In the genomic region with DNA sequence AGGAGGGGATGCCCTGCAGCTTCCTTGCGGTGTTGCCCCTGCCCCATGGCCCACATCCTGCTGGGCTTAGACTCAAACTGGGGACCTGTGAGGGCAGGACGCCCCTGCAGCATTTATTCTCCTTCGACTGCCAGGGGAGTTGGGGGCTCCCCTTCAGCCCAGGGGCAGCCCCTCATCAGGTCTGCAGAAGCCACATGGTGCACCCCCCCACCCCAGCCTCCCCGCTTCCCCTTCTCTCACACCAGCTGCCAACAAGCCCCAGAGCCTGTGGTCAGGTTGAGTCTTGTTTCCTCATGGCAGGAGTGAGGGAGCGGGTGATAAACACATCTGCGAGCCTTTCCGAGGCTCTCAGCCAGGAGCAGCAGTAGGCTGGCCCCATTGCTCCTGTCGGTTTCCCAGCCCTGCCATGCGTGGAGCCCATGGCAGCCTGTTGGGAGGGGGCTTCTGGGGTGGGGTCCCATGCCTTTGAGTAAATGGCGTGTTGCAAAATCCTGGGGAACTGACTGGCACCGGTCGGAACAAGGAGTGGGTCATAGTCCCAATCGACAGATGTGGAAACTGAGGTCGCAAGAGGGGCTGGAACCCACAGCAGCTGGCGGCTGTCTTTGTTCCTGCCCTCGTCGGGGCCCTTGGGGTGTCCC, we compare ENCODE assay signal across 24 cellular contexts. TPM values are rescaled to one million over a fixed set of nuclear protein-coding genes. Genes with fewer than 3 reads are reported as not detected.
DNase-seq lines count a peak whose midpoint lies in the region; FAIRE-seq and TF ChIP-seq lines count a peak whose summit lies in the region.
"Had no signal": no experiment of that assay in that cellular context is flagged by ENCODE, and none has a peak within 500 bp of the region (broad histone marks: within the 10 kb centered on the region; RNA-seq: fewer than 3 reads in every experiment).

No MANE protein-coding gene starts in this region.

- no peak for TF ChIP-seq CTCF in PC-9 (conservative IDR thresholded peaks at IDR 0.05)
- TF ChIP-seq CTCF in H1 (IDR thresholded peaks at IDR 0.05; ENCODE audit: control extremely low read depth in 1 of 3, insufficient read depth in 1 of 3, low read depth in 1 of 3, low read length in 3 of 3) = no peak
- TF ChIP-seq CTCF in smooth muscle cell (IDR thresholded peaks at IDR 0.05; ENCODE audit: borderline replicate concordance, insufficient read depth, poor library complexity, severe bottlenecking) = no peak

- no peak overlapping the region for H4K5ac ChIP-seq in H1 (ENCODE audit: insufficient read length, low read depth, low read length)

- H3K4me3 ChIP-seq in PC-9 (no peak overlapping the region), H1 (ENCODE audit: extremely low read depth in 1 of 4, insufficient read depth in 2 of 4, low read depth in 3 of 4, low read length in 4 of 4) (no peak overlapping the region), smooth muscle cell (no peak overlapping the region)
- H3K4me3 ChIP-seq: hepatocyte, left lung, MG63, ovary, thoracic aorta had no signal

- H3K9me3 ChIP-seq in PC-9 (ENCODE audit: insufficient read depth, low read depth) (no peaks in the 10 kb centered on the region), H1 (ENCODE audit: insufficient read depth in 2 of 2, low read depth in 1 of 2, low read length in 1 of 2) (no peaks in the 10 kb centered on the region), smooth muscle cell (replicated peaks; ENCODE audit: low read depth) (no peaks in the 10 kb centered on the region)
- H3K9me3 ChIP-seq: left lung, MG63, ovary, thoracic aorta had no signal

- BruUV-seq in PC-9 (replicated peaks; lab: Mats Ljungman, UMichigan) = no TSS peak

- H2BK15ac ChIP-seq in H1 (ENCODE audit: low read length) = no peak overlapping the region

- peak overlapping the region; percentile 34 for H4K91ac ChIP-seq in H1 (replicated peaks; ENCODE audit: insufficient read length, low read length)

- H3K36me3 ChIP-seq in PC-9 (ENCODE audit: low read depth) (peaks cover 12% of the 10 kb centered on the region; the same call in 1 of the 2 replicates), H1 (ENCODE audit: control insufficient read depth in 2 of 4, insufficient read depth in 4 of 4, low read length in 3 of 4) (no peaks in the 10 kb centered on the region), smooth muscle cell (ENCODE audit: low read depth) (no peaks in the 10 kb centered on the region)
- H3K36me3 ChIP-seq: left lung, MG63, ovary, thoracic aorta had no signal

- H4K20me1 ChIP-seq in PC-9 (ENCODE audit: insufficient read depth) = no peaks in the 10 kb centered on the region
- no peaks in the 10 kb centered on the region for H4K20me1 ChIP-seq in H1 (replicated peaks in 1 of 2; ENCODE audit: control insufficient read depth in 1 of 2, insufficient read depth in 2 of 2, low read length in 2 of 2)
- H4K20me1 ChIP-seq in smooth muscle cell (ENCODE audit: low read depth) = no peaks in the 10 kb centered on the region

- CTCF ChIA-PET in PC-9 (lab: Charles Lee) = no interaction called here
- CTCF ChIA-PET in H1 (lab: Charles Lee; ENCODE audit: partially characterized antibody) = interaction anchor here (0.6 to 0.9 kb wide), 3 partner anchors 33 to 366 kb away, joined by 3 read pairs; no protein-coding TSS in a partner anchor

- no peaks in the 10 kb centered on the region for H3K9me2 ChIP-seq in PC-9 (ENCODE audit: insufficient read depth)

- H3K27me3 ChIP-seq in PC-9 (ENCODE audit: insufficient read depth, low read depth) (no peaks in the 10 kb centered on the region), H1 (replicated peaks in 1 of 4; ENCODE audit: control insufficient read depth in 3 of 4, extremely low read depth in 1 of 4, insufficient read depth in 3 of 4, low read length in 3 of 4) (no peaks in the 10 kb centered on the region), smooth muscle cell (ENCODE audit: low read depth) (no peaks in the 10 kb centered on the region)
- H3K27me3 ChIP-seq: hepatocyte, MG63, ovary had no signal

- H3K4me2 ChIP-seq in PC-9 (peak overlapping the region; percentile 45; the same call in 1 of the 2 replicates), H1 (ENCODE audit: insufficient read depth in 1 of 2, low read depth in 2 of 2, low read length in 2 of 2) (no peak overlapping the region), smooth muscle cell (no peak overlapping the region)
- H3K4me2 ChIP-seq: hepatocyte had no signal

- no peak for FAIRE-seq in H1 (lab: Jason Lieb, UNC)
- FAIRE-seq: small intestine had no signal

- H2BK120ac ChIP-seq in H1 (replicated peaks; ENCODE audit: low read depth, low read length) = no peak overlapping the region

- TF ChIP-seq POLR2A in H1 (IDR thresholded peaks at IDR 0.05; ENCODE audit: control extremely low read depth in 1 of 2, low read depth in 2 of 2, low read length in 2 of 2) = no peak

- no peak overlapping the region for H3K18ac ChIP-seq in H1 (ENCODE audit: extremely low read depth, low read length)

- intact Hi-C loops in PC-9 (cut with micrococcal nuclease; ENCODE audit: unreplicated experiment) (loop anchor here (10.0 kb wide), 1 partner anchor 317 kb away; no protein-coding TSS in a partner anchor), head of caudate nucleus (cut with DNase I) (no loop called here)

- H3K79me1 ChIP-seq in H1 (ENCODE audit: low read depth, low read length) = no peaks in the 10 kb centered on the region

- H3K23me2 ChIP-seq in H1 (ENCODE audit: low read depth, low read length) = no peaks in the 10 kb centered on the region

- no peak overlapping the region; the same call in 1 of the 2 replicates for H2BK20ac ChIP-seq in H1 (ENCODE audit: low read length)

- H3K23ac ChIP-seq in H1 (ENCODE audit: insufficient read length) = no peak overlapping the region

- H3K79me2 ChIP-seq in PC-9 (ENCODE audit: low read depth) = peaks cover 51% of the 10 kb centered on the region
- no peaks in the 10 kb centered on the region for H3K79me2 ChIP-seq in H1 (ENCODE audit: control insufficient read depth in 1 of 2, insufficient read depth in 2 of 2, low read length in 2 of 2)
- no peaks in the 10 kb centered on the region for H3K79me2 ChIP-seq in smooth muscle cell (ENCODE audit: low read depth)
- H3K79me2 ChIP-seq: hepatocyte had no signal

- TF ChIP-seq EP300 in H1 (IDR thresholded peaks at IDR 0.05; ENCODE audit: borderline replicate concordance in 1 of 2, low read depth in 2 of 2, low read length in 2 of 2) = no peak

- no peak overlapping the region for H3K56ac ChIP-seq in H1 (replicated peaks; ENCODE audit: insufficient read length, low read depth, low read length)

- peak overlapping the region; percentile 58; the same call in 1 of the 2 replicates for H2AK5ac ChIP-seq in H1 (ENCODE audit: low read depth, low read length)

- peak overlapping the region; percentile 62; the same call in 1 of the 2 replicates for H4K8ac ChIP-seq in H1 (ENCODE audit: extremely low read depth, insufficient read depth, low read length)

- POLR2A ChIA-PET in PC-9 (lab: Charles Lee; ENCODE audit: unreplicated experiment) (interaction anchor here (0.5 kb wide), 1 partner anchor 339 kb away, joined by 8 read pairs; no protein-coding TSS in a partner anchor), H1 (lab: Charles Lee; ENCODE audit: partially characterized antibody) (no interaction called here)

- TF ChIP-seq RAD21 in H1 (IDR thresholded peaks at IDR 0.05 in 1 of 2, conservative IDR thresholded peaks at IDR 0.05 in 1 of 2; ENCODE audit: low read depth in 2 of 2, low read length in 2 of 2) = no peak

- H2AFZ ChIP-seq in PC-9 (no peak overlapping the region), H1 (ENCODE audit: low read length) (no peak overlapping the region), smooth muscle cell (ENCODE audit: low read depth) (no peak overlapping the region)
- H2AFZ ChIP-seq: hepatocyte had no signal

- H3K9ac ChIP-seq in H1 (replicated peaks in 1 of 4; ENCODE audit: extremely low read depth in 1 of 4, low read depth in 3 of 4, low read length in 3 of 4) = no peak overlapping the region
- no peak overlapping the region for H3K9ac ChIP-seq in smooth muscle cell (ENCODE audit: low read depth)

- H3K4me1 ChIP-seq in PC-9 (replicated peaks; ENCODE audit: insufficient read depth) (peaks cover 69% of the 10 kb centered on the region), H1 (replicated peaks in 1 of 4; ENCODE audit: control insufficient read depth in 3 of 4, insufficient read depth in 4 of 4, low read length in 3 of 4) (peaks cover 0 to 15% (median 4%) of the 10 kb centered on the region in 4 experiments; a peak in 2 of 7 replicates), smooth muscle cell (ENCODE audit: low read depth) (peaks cover 5% of the 10 kb centered on the region)
- H3K4me1 ChIP-seq: left lung had no signal

- DNase-seq in Kasumi-1 (lab: John Stamatoyannopoulos, UW) (peak; percentile 2 to 6), PC-9 (no peak), H1 (ENCODE audit: low read depth in 1 of 2, low spot score in 2 of 2) (no peak), smooth muscle cell (lab: John Stamatoyannopoulos, UW; ENCODE audit: unreplicated experiment) (no peak), COLO829 (ENCODE audit: low spot score) (no peak), head of caudate nucleus (no peak)
- DNase-seq in activated CD4-positive, CD25-positive, alpha-beta regulatory T cell treated with anti-CD3 and anti-CD28 coated beads, Interleukin-2, amount 50 U/mL, for 72 hours = no peak
- DNase-seq: activated B cell treated with CpG ODN at 0.5 μM for 24 hours; activated CD4-positive, alpha-beta T cell treated with anti-CD3 and anti-CD28 coated beads, Interleukin-2, amount 50 U/mL, for 48 hours; activated effector memory CD4-positive, alpha-beta T cell treated with Interleukin-2 at 50 U/mL for 16 hours; activated naive CD8-positive, alpha-beta T cell treated with anti-CD3 and anti-CD28 coated beads, Interleukin-2, amount 10 ng/mL, durations not matched to agents 7 days and 5 days; CD4-positive, CD25-positive, alpha-beta regulatory T cell; HCEC 1CT; left lung; MG63; NCI-H1436 treated with DMSO at 0.1 percent for 48 hours; NCI-H69; ovary; retina; SHP77; small intestine had no signal

- H3K4ac ChIP-seq in H1 (replicated peaks; ENCODE audit: insufficient read length, low read depth, low read length) = no peak overlapping the region

- H3K27ac ChIP-seq in PC-9 = peak overlapping the region; percentile 91
- H3K27ac ChIP-seq in H1 (ENCODE audit: low read depth, low read length) = no peak overlapping the region
- H3K27ac ChIP-seq in smooth muscle cell (ENCODE audit: low read depth) = peak overlapping the region; percentile 7
- H3K27ac ChIP-seq: hepatocyte, left lung, ovary, thoracic aorta had no signal

- peak overlapping the region; percentile 63; the same call in 1 of the 2 replicates for H2BK12ac ChIP-seq in H1 (ENCODE audit: low read depth, low read length)

- H3F3A ChIP-seq in PC-9 (ENCODE audit: insufficient read depth, low read depth) = peaks cover 50% of the 10 kb centered on the region
- H3F3A ChIP-seq in smooth muscle cell (ENCODE audit: low read depth) = no peaks in the 10 kb centered on the region

- WGBS in H1 (ENCODE audit: extremely low coverage in 1 of 2, insufficient coverage in 1 of 2, insufficient read length in 1 of 2, insufficient replicate concordance in 2 of 2, low coverage in 1 of 2, low lambda C conversion rate in 2 of 2, missing lambda C conversion rate in 1 of 2), 2 experiments = 87% methylated on average over 17 of the region's 17 CpGs; no CpG with 5 or more reads in 1 of the 2 experiments
- WGBS in smooth muscle cell (ENCODE audit: low lambda C conversion rate) = 84% methylated on average over 17 of the region's 17 CpGs

- no peak overlapping the region for H3K14ac ChIP-seq in H1 (ENCODE audit: insufficient read length)

- 0 out of 2 replicates have a peak overlapping the region, but pooled peaks have one; percentile 37 for H2BK5ac ChIP-seq in H1 (ENCODE audit: low read depth, low read length)

RNA-seq across cellular contexts. Expression of a gene that starts 27.8 kb away (rescaled TPM):
- total RNA-seq in PC-9 (2021) (4.7 and 6.3 TPM in 2 replicates), smooth muscle cell (0.18 and 0.58 TPM in 2 replicates)
- not detected in 2 replicates for total RNA-seq in H1 (2021; fragmentation: NEBNext Ultra II Directional; extraction: Animal tissue kit (Norgen Biotek cat#: 25700))
- polyA plus RNA-seq in H1 (2011; rRNA removed) (0.02 and 0.11 TPM in 2 replicates), smooth muscle cell (0.24 and 1.6 TPM in 2 replicates)
- polyA plus RNA-seq in H1 (2011; cell fraction: cytosol; rRNA removed) = 0.04 TPM
- 0.10 TPM for polyA plus RNA-seq in H1 (2011; cell fraction: nucleus; rRNA removed)
- polyA plus RNA-seq in H1 (2012, experiment 1 of 2) = not detected in 4 replicates
- not detected for polyA plus RNA-seq in H1 (2012, experiment 2 of 2)
- polyA plus RNA-seq in H1 (2013, experiment 1 of 2) = 0.02 TPM
- polyA plus RNA-seq in H1 (2013, experiment 2 of 2) = 0.04 TPM
- 0.06 TPM in 1 of 2 replicates, not detected in the other for polyA minus RNA-seq in H1 (2011; rRNA and poly(A)+ RNA removed)
- polyA minus RNA-seq in H1 (2011; cell fraction: cytosol; rRNA and poly(A)+ RNA removed) = not detected
- polyA minus RNA-seq in H1 (2011; cell fraction: nucleus; rRNA and poly(A)+ RNA removed) = not detected
- total RNA-seq: activated B cell treated with CpG ODN at 0.5 μM for 24 hours; natural killer cell treated with Interleukin-12 subunit alpha and Interleukin-12 subunit beta and Interleukin-15 and Interleukin-18, amount 100 ng/mL, for 72 hours; thoracic aorta had no signal
- polyA plus RNA-seq: ovary had no signal

Comparison
In these comparisons a context has a peak if more than half of its experiments do, and no peak if none do; other contexts are left out.
1. DNase-seq: peak in Kasumi-1 (2 of 2); none in PC-9 (0 of 2), H1 (0 of 2), smooth muscle cell (single experiment), activated CD4-positive, CD25-positive, alpha-beta regulatory T cell treated with anti-CD3 and anti-CD28 coated beads, Interleukin-2, amount 50 U/mL, for 72 hours (single experiment), COLO829 (single experiment) and head of caudate nucleus (0 of 42).